ENCODE assay signal across 13 cellular contexts in genomic region chr2:24722141-24722790, GRCh38.
DNase-seq lines count a peak whose midpoint lies in the region; ATAC-seq, FAIRE-seq and TF ChIP-seq lines count a peak whose summit lies in the region.
"Had no signal": no experiment of that assay in that cellular context is flagged by ENCODE, and none has a peak within 500 bp of the region (broad histone marks: within the 10 kb centered on the region; RNA-seq: fewer than 3 reads in every experiment).

No MANE protein-coding gene starts in this region.

- H2AFZ ChIP-seq in endothelial cell of umbilical vein (ENCODE audit: low read depth, low read length), result no peak overlapping the region

- H3K9me3 Mint-ChIP-seq in neural crest cell, result no peaks in the 10 kb centered on the region

- H3K4me3 ChIP-seq in heart left ventricle, result no peak overlapping the region
- no peak overlapping the region for H3K4me3 ChIP-seq in endothelial cell of umbilical vein (replicated peaks in 1 of 3; ENCODE audit: insufficient read depth in 1 of 3, low read depth in 1 of 3, low read length in 3 of 3)
- H3K4me3 ChIP-seq in WERI-Rb-1 (ENCODE audit: low read depth, low read length), result no peak overlapping the region
- H3K4me3 ChIP-seq: SK-N-MC had no signal

- H3K79me2 ChIP-seq in endothelial cell of umbilical vein (ENCODE audit: control insufficient read depth, insufficient read depth, low read length), result no peaks in the 10 kb centered on the region

- H3K9ac ChIP-seq in endothelial cell of umbilical vein (replicated peaks; ENCODE audit: extremely low read depth, insufficient read depth, low read length), result no peak overlapping the region

- H3K27me3 Mint-ChIP-seq in neural crest cell (ENCODE audit: low read depth), result no peaks in the 10 kb centered on the region

- H3K9me3 ChIP-seq in heart left ventricle, result no peaks in the 10 kb centered on the region
- H3K9me3 ChIP-seq in endothelial cell of umbilical vein (replicated peaks; ENCODE audit: control insufficient read depth, insufficient read depth, low read length), result no peaks in the 10 kb centered on the region
- no peaks in the 10 kb centered on the region for H3K9me3 ChIP-seq in WERI-Rb-1 (ENCODE audit: severe bottlenecking)

- TF ChIP-seq CTCF in heart left ventricle (IDR thresholded peaks at IDR 0.05) (no peak), endothelial cell of umbilical vein (IDR thresholded peaks at IDR 0.05; ENCODE audit: extremely low read depth in 1 of 2, insufficient read depth in 1 of 2, low read depth in 1 of 2, low read length in 2 of 2) (no peak), neural crest cell (conservative IDR thresholded peaks at IDR 0.05) (no peak), WERI-Rb-1 (IDR thresholded peaks at IDR 0.05; ENCODE audit: low read depth, low read length) (no peak)

- DNase-seq in heart left ventricle, result no peak
- no peak for DNase-seq in Right ventricle myocardium superior
- no peak for DNase-seq in endothelial cell of umbilical vein (ENCODE audit: low read depth, low spot score)
- DNase-seq in neural crest cell (ENCODE audit: low read depth, low spot score), result no peak
- no peak for DNase-seq in urothelium cell line (ENCODE audit: low spot score)
- no peak for DNase-seq in WERI-Rb-1
- no peak for DNase-seq in stimulated activated CD4-positive, alpha-beta T cell treated with anti-CD3 and anti-CD28 coated beads, Interleukin-15, amount 100 ng/mL, for 24 hours
- DNase-seq: 8988T; activated CD8-positive, alpha-beta memory T cell treated with anti-CD3 and anti-CD28 coated beads, Interleukin-2, amount 50 U/mL, for 4 hours; effector memory CD4-positive, alpha-beta T cell; MM.1S had no signal

- BruUV-seq in endothelial cell of umbilical vein (replicated peaks; lab: Mats Ljungman, UMichigan), result no TSS peak

- H3K36me3 ChIP-seq in heart left ventricle (peaks cover 0 to 31% (median 16%) of the 10 kb centered on the region in 9 donors), endothelial cell of umbilical vein (ENCODE audit: control insufficient read depth in 2 of 2, extremely low read depth in 1 of 2, insufficient read depth in 2 of 2, low read length in 2 of 2) (no peaks in the 10 kb centered on the region), WERI-Rb-1 (peaks cover 1% of the 10 kb centered on the region; the same call in 1 of the 2 replicates)

- FAIRE-seq in endothelial cell of umbilical vein (lab: Jason Lieb, UNC) (peak; percentile 26), urothelium cell line (lab: Jason Lieb, UNC) (peak; percentile 32)

- CTCF ChIA-PET in endothelial cell of umbilical vein (lab: Charles Lee), result interaction anchor here (0.6 to 1.0 kb wide), 2 partner anchors 53 to 73 kb away, joined by 3 read pairs; no protein-coding TSS in a partner anchor

- H3K9me1 ChIP-seq in endothelial cell of umbilical vein (replicated peaks; ENCODE audit: control insufficient read depth, extremely low read depth, insufficient read depth, low read length), result no peaks in the 10 kb centered on the region

- no peak overlapping the region for H3K4me3 Mint-ChIP-seq in neural crest cell

- H3K27me3 ChIP-seq in heart left ventricle (no peaks in the 10 kb centered on the region), endothelial cell of umbilical vein (ENCODE audit: control insufficient read depth in 2 of 2, insufficient read depth in 2 of 2, low read length in 2 of 2) (no peaks in the 10 kb centered on the region), WERI-Rb-1 (ENCODE audit: insufficient read depth, low read depth, severe bottlenecking) (no peaks in the 10 kb centered on the region)

- ATAC-seq in heart left ventricle (no peak), Right ventricle myocardium superior (ENCODE audit: poor library complexity) (no peak), HG03457 (IDR thresholded peaks at IDR 0.05; ENCODE audit: unreplicated experiment) (no peak)

- dilution Hi-C loops in endothelial cell of umbilical vein (cut with MboI; ENCODE audit: extremely low pct_ligation_motif_present, low sequenced_read_pairs), result no loop called here

- H3K4me1 ChIP-seq in heart left ventricle, result peaks cover 0 to 40% (median 17%) of the 10 kb centered on the region in 12 donors
- H3K4me1 ChIP-seq in endothelial cell of umbilical vein (ENCODE audit: control insufficient read depth, extremely low read depth, insufficient read depth, low read length), result no peaks in the 10 kb centered on the region

- H3K4me2 ChIP-seq in endothelial cell of umbilical vein (ENCODE audit: insufficient read depth, low read length), result no peak overlapping the region

- 83 to 88% (median 88%) methylated on average over 3 of the region's 3 CpGs for WGBS in heart left ventricle, 4 donors

- H3K4me1 Mint-ChIP-seq in neural crest cell, result no peaks in the 10 kb centered on the region

- H3K27ac Mint-ChIP-seq in neural crest cell (ENCODE audit: unreplicated experiment), result peak overlapping the region; percentile 13

- TF ChIP-seq POLR2A in heart left ventricle (IDR thresholded peaks at IDR 0.05) (no peak), endothelial cell of umbilical vein (IDR thresholded peaks at IDR 0.05; ENCODE audit: low read depth, low read length) (no peak)

- intact Hi-C loops in heart left ventricle (cut with DNase I), result loop anchor here in 1 of 10 donors (10.0 kb wide), 1 partner anchor 297 kb away; no protein-coding TSS in a partner anchor
- intact Hi-C loops in Right ventricle myocardium superior (cut with DNase I), result no loop called here
- intact Hi-C loops in endothelial cell of umbilical vein (cut with micrococcal nuclease), result no loop called here

- H3K27ac ChIP-seq in heart left ventricle, result peak overlapping the region in 9 of 12 donors; percentile 5 to 55 (median 40)
- H3K27ac ChIP-seq in endothelial cell of umbilical vein (ENCODE audit: insufficient read depth, low read depth, low read length), result no peak overlapping the region
- no peak overlapping the region for H3K27ac ChIP-seq in WERI-Rb-1

- no peaks in the 10 kb centered on the region for H4K20me1 ChIP-seq in endothelial cell of umbilical vein (replicated peaks; ENCODE audit: control insufficient read depth, extremely low read depth, insufficient read depth, low read length)

- peaks cover 3% of the 10 kb centered on the region for H3K36me3 Mint-ChIP-seq in neural crest cell (ENCODE audit: low read depth)

- POLR2A ChIA-PET in endothelial cell of umbilical vein (lab: Charles Lee), result no interaction called here

TF ChIP-seq in endothelial cell of umbilical vein, 7 proteins besides CTCF, POLR2A, EP300 and RAD21:
- TF ChIP-seq FOS (IDR thresholded peaks at IDR 0.05; ENCODE audit: borderline replicate concordance, insufficient read depth, low read length) (no peak), POLR2AphosphoS5 (IDR thresholded peaks at IDR 0.05; ENCODE audit: insufficient read depth, low read depth, low read length) (no peak), MAX (IDR thresholded peaks at IDR 0.05; ENCODE audit: insufficient read depth, insufficient read length) (no peak), MYC (IDR thresholded peaks at IDR 0.05; ENCODE audit: low read depth, low read length) (no peak), GATA2 (IDR thresholded peaks at IDR 0.05; ENCODE audit: insufficient read depth, insufficient read length, low read depth, low read length) (no peak)

Comparison
In these comparisons a context has a peak if more than half of its experiments do, and no peak if none do; other contexts are left out.
1. H3K27ac ChIP-seq: peak in heart left ventricle (9 of 12); none in endothelial cell of umbilical vein (single experiment) and WERI-Rb-1 (single experiment).